Comparison of ENCODE assay signal across 24 cellular contexts in the genomic region with DNA sequence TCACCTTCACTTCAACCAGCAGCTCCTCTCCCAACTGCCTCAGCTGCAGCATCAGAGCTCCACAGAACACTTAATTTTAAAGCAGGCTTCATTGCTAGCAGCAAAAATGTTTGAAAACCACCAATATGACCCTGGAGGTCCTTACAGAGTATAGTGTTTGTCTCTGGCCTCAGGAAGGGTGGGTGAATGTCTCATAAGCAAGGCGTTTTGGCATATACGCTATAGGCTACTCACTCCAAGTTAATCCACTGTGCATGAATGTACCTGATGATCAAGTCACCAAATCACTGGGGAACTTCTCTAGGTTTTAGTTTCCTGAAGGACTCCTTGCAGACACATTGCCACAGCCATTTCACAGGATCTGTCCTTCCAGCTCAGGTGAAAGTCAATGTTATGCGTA.
"Had no signal": no experiment of that assay in that cellular context is flagged by ENCODE, and none has a peak within 500 bp of the region (broad histone marks: within the 10 kb centered on the region; RNA-seq: fewer than 3 reads in every experiment).

No MANE protein-coding gene starts in this region.

- H3K27ac ChIP-seq: adrenal gland, KMS-11, PC-9, RWPE1, WERI-Rb-1 had no signal

- H3K4me1 ChIP-seq: adrenal gland had no signal

- H3K4me3 ChIP-seq: adrenal gland, PC-9 had no signal

- H3K9me3 ChIP-seq: adrenal gland had no signal

- H3K27me3 ChIP-seq: adrenal gland had no signal

- DNase-seq: activated CD4-positive, alpha-beta T cell treated with anti-CD3 and anti-CD28 coated beads for 1 hour; activated CD4-positive, CD25-positive, alpha-beta regulatory T cell; activated effector memory CD4-positive, alpha-beta T cell treated with anti-CD3 and anti-CD28 coated beads, Interleukin-2, amount 50 U/mL, for 16 hours; activated naive CD4-positive, alpha-beta T cell treated with anti-CD3 and anti-CD28 coated beads for 36 hours; activated T-cell treated with anti-CD3 and anti-CD28 coated beads, Interleukin-2, amount 50 U/mL, for 1 hour; adrenal gland; caudate nucleus; cerebellar nuclear complex; NCI-H1092 treated with DMSO at 0.1 percent for 48 hours; NCI-H146; NCI-H187; NCI-H2029 treated with DMSO at 0.1 percent for 48 hours; NCI-H345; NCI-H526; NCI-H748 treated with DMSO at 0.1 percent for 48 hours; PC-9; SIG-M5; SW 1271; T1000; WERI-Rb-1 had no signal

- H3K9ac ChIP-seq: KMS-11 had no signal

- H3K36me3 ChIP-seq: adrenal gland, WERI-Rb-1 had no signal

- FAIRE-seq: RCC 7860 had no signal

- H2AFZ ChIP-seq: PC-9 had no signal

- H3K4me2 ChIP-seq: KMS-11, PC-9 had no signal

- ATAC-seq: Right ventricle myocardium inferior had no signal
